ENCODE assay signal across 33 cellular contexts in the genomic region with DNA sequence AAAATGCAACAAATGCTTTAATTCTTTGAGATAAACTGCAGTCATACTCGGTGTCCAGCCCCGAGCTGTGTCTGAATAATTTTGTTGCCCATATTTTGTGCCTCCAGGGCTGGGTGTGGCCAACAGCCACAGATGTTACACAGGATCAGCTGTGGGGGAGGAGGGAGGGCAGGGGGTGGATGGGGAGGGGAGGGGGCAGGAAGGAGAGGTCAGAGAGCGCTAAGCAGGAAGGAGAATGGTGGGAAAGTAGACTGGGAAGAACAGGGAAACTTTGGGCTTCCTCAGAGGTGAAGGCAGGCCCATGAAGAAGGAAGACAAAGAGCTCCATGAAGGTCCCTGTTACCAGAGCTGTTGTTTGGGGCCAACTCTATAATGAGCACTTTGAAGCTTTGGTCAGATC.
"Had no signal": no experiment of that assay in that cellular context is flagged by ENCODE, and none has a peak within 500 bp of the region (broad histone marks: within the 10 kb centered on the region; RNA-seq: fewer than 3 reads in every experiment).

No MANE protein-coding gene starts in this region.

- H3K4me1 ChIP-seq: adrenal gland, body of pancreas, colonic mucosa, foreskin keratinocyte, left lung, lower lobe of right lung, stomach, tibial artery had no signal

- H3K4me3 ChIP-seq: adrenal gland, body of pancreas, colonic mucosa, esophagus muscularis mucosa, heart right ventricle, left lung, lower lobe of right lung, ovary, skin epidermis, stomach, tibial artery had no signal

- H3K27me3 Mint-ChIP-seq: activated CD8-positive, alpha-beta T cell treated with anti-CD3 and anti-CD28 coated beads for 36 hours; T-helper 17 cell had no signal

- H3K36me3 Mint-ChIP-seq: natural killer cell treated with Interleukin-12 subunit alpha and Interleukin-12 subunit beta and Interleukin-15 and Interleukin-18, amount 100 ng/mL, for 72 hours; stimulated activated effector memory CD8-positive, alpha-beta T cell treated with anti-CD3 and anti-CD28 coated beads, Interleukin-12 subunit alpha, Interleukin-12 subunit beta, amount 100 ng/mL, for 72 hours had no signal

- FAIRE-seq: islet of Langerhans had no signal

- H3K27ac ChIP-seq: adrenal gland, body of pancreas, colonic mucosa, esophagus muscularis mucosa, foreskin keratinocyte, left lung, lower lobe of right lung, neutrophil, ovary, stomach, tibial artery, WERI-Rb-1 had no signal

- DNase-seq: activated CD4-positive, alpha-beta T cell treated with anti-CD3 and anti-CD28 coated beads, Interleukin-2, amount 10 ng/mL, durations not matched to agents 7 days and 5 days; activated CD8-positive, alpha-beta T cell treated with anti-CD3 and anti-CD28 coated beads for 36 hours; activated naive CD4-positive, alpha-beta T cell; activated T-cell treated with anti-CD3 and anti-CD28 coated beads, Interleukin-2, amount 50 U/mL, for 48 hours; adrenal gland; aorta; body of pancreas; cerebellar nuclear complex; colonic mucosa; endodermal cell; foreskin keratinocyte; heart right ventricle; left lung; lower lobe of right lung; mesendoderm; ovary; stimulated activated CD4-positive, alpha-beta T cell treated with anti-CD3 and anti-CD28 coated beads, Interleukin-12 subunit alpha, Interleukin-12 subunit beta, amount 100 ng/mL, for 4 hours; stimulated activated CD4-positive, alpha-beta T cell treated with anti-CD3 and anti-CD28 coated beads, Interleukin-4, amount 100 ng/mL, for 1 hour; stomach; T-helper 17 cell; T1000; tibial artery; WERI-Rb-1 had no signal

- H3K27me3 ChIP-seq: adrenal gland, body of pancreas, colonic mucosa, esophagus muscularis mucosa, foreskin keratinocyte, heart right ventricle, left lung, neutrophil, ovary, stomach, tibial artery had no signal

- ATAC-seq: activated CD4-positive, CD25-positive, alpha-beta regulatory T cell treated with anti-CD3 and anti-CD28 coated beads, Interleukin-2, amount 50 U/mL, for 24 hours; activated CD8-positive, alpha-beta T cell treated with anti-CD3 and anti-CD28 coated beads for 36 hours; activated naive CD4-positive, alpha-beta T cell treated with anti-CD3 and anti-CD28 coated beads, Interleukin-2, amount 50 U/mL, for 72 hours; body of pancreas; foreskin keratinocyte; left lung; lower lobe of right lung; natural killer cell treated with Interleukin-12 subunit alpha and Interleukin-12 subunit beta and Interleukin-15 and Interleukin-18, amount 100 ng/mL, for 72 hours; sciatic nerve; stimulated activated effector memory CD8-positive, alpha-beta T cell treated with anti-CD3 and anti-CD28 coated beads, Interleukin-12 subunit alpha, Interleukin-12 subunit beta, amount 100 ng/mL, for 72 hours; T-helper 17 cell had no signal

- H3K9me3 ChIP-seq: adrenal gland, body of pancreas, colonic mucosa, esophagus muscularis mucosa, heart right ventricle, left lung, lower lobe of right lung, neutrophil, ovary, stomach, tibial artery had no signal

- H3K27ac Mint-ChIP-seq: activated CD4-positive, alpha-beta T cell treated with anti-CD3 and anti-CD28 coated beads, Interleukin-2, amount 10 ng/mL, durations not matched to agents 7 days and 5 days; activated CD8-positive, alpha-beta T cell treated with anti-CD3 and anti-CD28 coated beads for 36 hours; activated naive CD4-positive, alpha-beta T cell treated with anti-CD3 and anti-CD28 coated beads, Interleukin-2, amount 50 U/mL, for 72 hours; endodermal cell; natural killer cell treated with Interleukin-12 subunit alpha and Interleukin-12 subunit beta and Interleukin-15 and Interleukin-18, amount 100 ng/mL, for 72 hours; progenitor cell of endocrine pancreas; stimulated activated effector memory CD8-positive, alpha-beta T cell treated with anti-CD3 and anti-CD28 coated beads, Interleukin-12 subunit alpha, Interleukin-12 subunit beta, amount 100 ng/mL, for 72 hours had no signal

- H3K9me3 Mint-ChIP-seq: activated CD4-positive, alpha-beta T cell treated with anti-CD3 and anti-CD28 coated beads, Interleukin-2, amount 10 ng/mL, durations not matched to agents 7 days and 5 days; activated CD8-positive, alpha-beta T cell treated with anti-CD3 and anti-CD28 coated beads for 36 hours; endodermal cell; natural killer cell treated with Interleukin-12 subunit alpha and Interleukin-12 subunit beta and Interleukin-15 and Interleukin-18, amount 100 ng/mL, for 72 hours; stimulated activated effector memory CD8-positive, alpha-beta T cell treated with anti-CD3 and anti-CD28 coated beads, Interleukin-12 subunit alpha, Interleukin-12 subunit beta, amount 100 ng/mL, for 72 hours had no signal

- H3K4me3 Mint-ChIP-seq: activated CD4-positive, alpha-beta T cell treated with anti-CD3 and anti-CD28 coated beads, Interleukin-2, amount 10 ng/mL, durations not matched to agents 7 days and 5 days; activated CD8-positive, alpha-beta T cell treated with anti-CD3 and anti-CD28 coated beads for 36 hours; endodermal cell; natural killer cell treated with Interleukin-12 subunit alpha and Interleukin-12 subunit beta and Interleukin-15 and Interleukin-18, amount 100 ng/mL, for 72 hours; stimulated activated effector memory CD8-positive, alpha-beta T cell treated with anti-CD3 and anti-CD28 coated beads, Interleukin-12 subunit alpha, Interleukin-12 subunit beta, amount 100 ng/mL, for 72 hours; T-helper 17 cell had no signal

- H3K36me3 ChIP-seq: adrenal gland, colonic mucosa, esophagus muscularis mucosa, heart right ventricle, left lung, lower lobe of right lung, neutrophil, ovary, stomach, tibial artery, WERI-Rb-1 had no signal
